Comparison of ENCODE assay signal across 20 cellular contexts in genomic region chr13:21973437-21974125, GRCh38.
DNase-seq lines count a peak whose midpoint lies in the region; ATAC-seq, FAIRE-seq and TF ChIP-seq lines count a peak whose summit lies in the region.
"Had no signal": no experiment of that assay in that cellular context is flagged by ENCODE, and none has a peak within 500 bp of the region (broad histone marks: within the 10 kb centered on the region; RNA-seq: fewer than 3 reads in every experiment).

No MANE protein-coding gene starts in this region.

- intact Hi-C loops in activated CD4-positive, alpha-beta T cell treated with anti-CD3 and anti-CD28 coated beads, Interleukin-2, amount 10 ng/mL, durations not matched to agents 24 days and 14 days (cut with micrococcal nuclease) = no loop called here
- intact Hi-C loops in K562 (cut with micrococcal nuclease) = no loop called here

- TF ChIP-seq POLR2A in K562 (conservative IDR thresholded peaks at IDR 0.05) = no peak

- no peak overlapping the region for H3K4me3 Mint-ChIP-seq in activated CD4-positive, alpha-beta T cell treated with anti-CD3 and anti-CD28 coated beads, Interleukin-2, amount 10 ng/mL, durations not matched to agents 24 days and 14 days
- H3K4me3 Mint-ChIP-seq in GM23338 (no peak overlapping the region), chondrocyte (ENCODE audit: unreplicated experiment) (no peak overlapping the region)
- H3K4me3 Mint-ChIP-seq: B cell, CD14-positive monocyte had no signal

- no peaks in the 10 kb centered on the region for H3K36me3 Mint-ChIP-seq in activated CD4-positive, alpha-beta T cell treated with anti-CD3 and anti-CD28 coated beads, Interleukin-2, amount 10 ng/mL, durations not matched to agents 24 days and 14 days (ENCODE audit: low read depth)
- H3K36me3 Mint-ChIP-seq in GM23338 (ENCODE audit: low read depth) = no peaks in the 10 kb centered on the region
- H3K36me3 Mint-ChIP-seq in chondrocyte (ENCODE audit: low read depth) = no peaks in the 10 kb centered on the region
- H3K36me3 Mint-ChIP-seq: CD14-positive monocyte had no signal

- TF ChIP-seq EP300 in K562 (IDR thresholded peaks at IDR 0.05; ENCODE audit: low read length) = no peak

- no peaks in the 10 kb centered on the region for H3K9me1 ChIP-seq in K562 (ENCODE audit: control insufficient read depth, insufficient read depth, low read length)

- no TSS peak for BruUV-seq in K562 (replicated peaks; lab: Mats Ljungman, UMichigan)

- 2% methylated on average over 12 of the region's 19 CpGs for WGBS in K562 (ENCODE audit: insufficient coverage, low coverage, missing lambda C conversion rate)

- no peaks in the 10 kb centered on the region for H3K9me2 ChIP-seq in GM23338 (ENCODE audit: insufficient read depth)

- no peaks in the 10 kb centered on the region for H3K9me3 ChIP-seq in DND-41 (ENCODE audit: insufficient read depth, low read length, severe bottlenecking)
- no peaks in the 10 kb centered on the region for H3K9me3 ChIP-seq in K562 (replicated peaks; ENCODE audit: control insufficient read depth, insufficient read depth, low read depth, low read length)
- H3K9me3 ChIP-seq: A549, MG63, SJCRH30 had no signal

- H3K4me2 ChIP-seq in DND-41 (ENCODE audit: insufficient read depth, low read length) (no peak overlapping the region), GM23338 (no peak overlapping the region), K562 (ENCODE audit: insufficient read depth, low read length) (no peak overlapping the region)
- H3K4me2 ChIP-seq: A549 had no signal

- H3K4me1 ChIP-seq in DND-41 (ENCODE audit: insufficient read depth, low read length) = no peaks in the 10 kb centered on the region
- H3K4me1 ChIP-seq in GM23338 (ENCODE audit: insufficient read depth) = no peaks in the 10 kb centered on the region
- no peaks in the 10 kb centered on the region; a peak in 1 of 5 replicates for H3K4me1 ChIP-seq in K562 (replicated peaks in 1 of 2; ENCODE audit: control insufficient read depth in 2 of 2, insufficient read depth in 2 of 2, low read length in 2 of 2)
- H3K4me1 ChIP-seq: A549, SJCRH30 had no signal

- no peaks in the 10 kb centered on the region for H3K27me3 Mint-ChIP-seq in activated CD4-positive, alpha-beta T cell treated with anti-CD3 and anti-CD28 coated beads, Interleukin-2, amount 10 ng/mL, durations not matched to agents 24 days and 14 days
- H3K27me3 Mint-ChIP-seq in GM23338 (ENCODE audit: insufficient read depth, low read depth, poor library complexity) (no peaks in the 10 kb centered on the region), chondrocyte (ENCODE audit: low read depth) (no peaks in the 10 kb centered on the region)
- H3K27me3 Mint-ChIP-seq: B cell had no signal

- H3K27me3 ChIP-seq in DND-41 (ENCODE audit: insufficient read depth, low read length, poor library complexity) = peaks cover 6% of the 10 kb centered on the region
- H3K27me3 ChIP-seq in GM23338 (ENCODE audit: insufficient read depth) = no peaks in the 10 kb centered on the region
- peaks cover 0 to 27% of the 10 kb centered on the region in 2 experiments; a peak in 2 of 5 replicates for H3K27me3 ChIP-seq in K562 (ENCODE audit: control insufficient read depth in 2 of 2, insufficient read depth in 2 of 2, low read length in 2 of 2)
- H3K27me3 ChIP-seq: MG63, SJCRH30 had no signal

- H2AFZ ChIP-seq in DND-41 (ENCODE audit: low read depth, low read length) (no peak overlapping the region), GM23338 (peak overlapping the region; percentile 78; the same call in 1 of the 2 replicates), K562 (ENCODE audit: low read depth, low read length) (no peak overlapping the region)
- H2AFZ ChIP-seq: GM23248 had no signal

- no peak overlapping the region for H3K27ac Mint-ChIP-seq in activated CD4-positive, alpha-beta T cell treated with anti-CD3 and anti-CD28 coated beads, Interleukin-2, amount 10 ng/mL, durations not matched to agents 24 days and 14 days
- H3K27ac Mint-ChIP-seq in GM23338 (no peak overlapping the region), chondrocyte (ENCODE audit: unreplicated experiment) (no peak overlapping the region)
- H3K27ac Mint-ChIP-seq: B cell had no signal

- no peaks in the 10 kb centered on the region for H3K79me2 ChIP-seq in DND-41 (ENCODE audit: insufficient read depth, low read length)
- no peaks in the 10 kb centered on the region for H3K79me2 ChIP-seq in GM23338 (replicated peaks; ENCODE audit: insufficient read depth)
- H3K79me2 ChIP-seq in K562 (ENCODE audit: control insufficient read depth, insufficient read depth, low read length) = no peaks in the 10 kb centered on the region

- H3F3A ChIP-seq in GM23338 (replicated peaks; ENCODE audit: low read depth) = no peaks in the 10 kb centered on the region

- no peak overlapping the region for H3K4me3 ChIP-seq in DND-41 (ENCODE audit: low read depth in 1 of 2, low read length in 2 of 2)
- H3K4me3 ChIP-seq in GM23338 = no peak overlapping the region
- H3K4me3 ChIP-seq in K562 = no peak overlapping the region
- H3K4me3 ChIP-seq: A549, GM23248, MG63, SJCRH30 had no signal

- CTCF ChIA-PET in K562 (lab: Yijun Ruan, JAX; ENCODE audit: low intra/inter-chr PET ratio) = no interaction called here

- TF ChIP-seq RAD21 in K562 (CRISPR knock-in tag; conservative IDR thresholded peaks at IDR 0.05 in 1 of 2, IDR thresholded peaks at IDR 0.05 in 1 of 2) = no peak

- H4K20me1 ChIP-seq in DND-41 (ENCODE audit: insufficient read depth, low read length) (no peaks in the 10 kb centered on the region; the same call in 1 of the 2 replicates), GM23338 (replicated peaks; ENCODE audit: insufficient read depth) (no peaks in the 10 kb centered on the region), K562 (replicated peaks; ENCODE audit: control insufficient read depth, insufficient read depth, low read length) (no peaks in the 10 kb centered on the region)

- ATAC-seq in DND-41 (ENCODE audit: insufficient read depth, low read depth) (0 out of 3 replicates have a peak, but pooled peaks have one; percentile 35), GM23338 (peak; percentile 75), K562 (0 out of 3 replicates have a peak, but pooled peaks have one; percentile 36), GM21515 (IDR thresholded peaks at IDR 0.05; ENCODE audit: unreplicated experiment) (no peak)
- ATAC-seq: A549 had no signal

- H3K4me1 Mint-ChIP-seq in activated CD4-positive, alpha-beta T cell treated with anti-CD3 and anti-CD28 coated beads, Interleukin-2, amount 10 ng/mL, durations not matched to agents 24 days and 14 days = no peaks in the 10 kb centered on the region
- H3K4me1 Mint-ChIP-seq in GM23338 = peaks cover 5% of the 10 kb centered on the region; the same call in 1 of the 3 replicates
- H3K4me1 Mint-ChIP-seq in chondrocyte (ENCODE audit: low read depth) = no peaks in the 10 kb centered on the region
- H3K4me1 Mint-ChIP-seq: B cell, CD14-positive monocyte had no signal

- no peak for FAIRE-seq in K562 (lab: Jason Lieb, UNC)
- FAIRE-seq: A549, RCC 7860 had no signal

- H3K9ac ChIP-seq in DND-41 (ENCODE audit: low read depth, low read length) (no peak overlapping the region), K562 (ENCODE audit: insufficient read depth in 1 of 2, low read depth in 2 of 2, low read length in 2 of 2) (no peak overlapping the region)
- H3K9ac ChIP-seq: GM23248 had no signal

- H3K36me3 ChIP-seq in DND-41 (ENCODE audit: insufficient read depth, low read length) = no peaks in the 10 kb centered on the region
- H3K36me3 ChIP-seq in GM23338 (ENCODE audit: insufficient read depth) = no peaks in the 10 kb centered on the region
- H3K36me3 ChIP-seq in K562 (ENCODE audit: control insufficient read depth, insufficient read depth, low read length) = no peaks in the 10 kb centered on the region
- H3K36me3 ChIP-seq: MG63, SJCRH30 had no signal

- in situ Hi-C loops in K562 (cut with MboI) = no loop called here

- peak; percentile 9 for DNase-seq in activated CD4-positive, alpha-beta T cell treated with anti-CD3 and anti-CD28 coated beads for 48 hours
- DNase-seq in activated CD4-positive, alpha-beta T cell treated with anti-CD3 and anti-CD28 coated beads, Interleukin-2, amount 10 ng/mL, durations not matched to agents 24 days and 14 days = no peak
- no peak for DNase-seq in DND-41
- peak; percentile 48 for DNase-seq in GM23338 (ENCODE audit: low spot score)
- DNase-seq in K562 (ENCODE audit: extremely low read depth in 1 of 4, low spot score in 3 of 4) = no peak
- no peak for DNase-seq in chondrocyte (ENCODE audit: low spot score)
- no peak for DNase-seq in stimulated activated naive CD4-positive, alpha-beta T cell (lab: John Stamatoyannopoulos, UW)
- DNase-seq: EL, GM23248, MG63, NCI-H1417, NCI-H1694 treated with DMSO at 0.1 percent for 48 hours, NCI-H2081 treated with DMSO at 0.1 percent for 48 hours, OCI-M1, SJCRH30 had no signal

- TF ChIP-seq CTCF in DND-41 (IDR thresholded peaks at IDR 0.05; ENCODE audit: borderline replicate concordance, extremely low read depth, low read length, poor library complexity, severe bottlenecking) = no peak
- peak in 1 of 2 experiments; percentile 32; a peak in 3 of 4 replicates for TF ChIP-seq CTCF in GM23338 (conservative IDR thresholded peaks at IDR 0.05; ENCODE audit: low read depth in 2 of 2)
- TF ChIP-seq CTCF in K562 (IDR thresholded peaks at IDR 0.05 in 2 of 3, conservative IDR thresholded peaks at IDR 0.05 in 1 of 3; ENCODE audit: insufficient read depth in 2 of 3, low read depth in 1 of 3, low read length in 3 of 3) = no peak
- TF ChIP-seq CTCF in chondrocyte (IDR thresholded peaks at IDR 0.05) = no peak

- no peaks in the 10 kb centered on the region for H3K9me3 Mint-ChIP-seq in activated CD4-positive, alpha-beta T cell treated with anti-CD3 and anti-CD28 coated beads, Interleukin-2, amount 10 ng/mL, durations not matched to agents 24 days and 14 days
- H3K9me3 Mint-ChIP-seq in GM23338 (no peaks in the 10 kb centered on the region), chondrocyte (ENCODE audit: low read depth) (no peaks in the 10 kb centered on the region)

- no peak overlapping the region for H3K27ac ChIP-seq in DND-41 (ENCODE audit: low read length)
- H3K27ac ChIP-seq in GM23338 (ENCODE audit: low read depth) = no peak overlapping the region
- no peak overlapping the region for H3K27ac ChIP-seq in K562 (ENCODE audit: extremely low read depth, low read depth, low read length)
- H3K27ac ChIP-seq: A549, GM23248, SJCRH30 had no signal

- POLR2A ChIA-PET in K562 (lab: Yijun Ruan, JAX) = no interaction called here

TF ChIP-seq in GM23338, 12 proteins besides CTCF, POLR2A, EP300 and RAD21 (continues in another document):
- TF ChIP-seq EZH2phosphoT487 (IDR thresholded peaks at IDR 0.05; ENCODE audit: unreplicated experiment) (no peak), EZH2 (IDR thresholded peaks at IDR 0.05; ENCODE audit: low read depth, unreplicated experiment) (no peak)

TF ChIP-seq in K562, 482 proteins besides CTCF, POLR2A, EP300 and RAD21:
- TF ChIP-seq BCOR (IDR thresholded peaks at IDR 0.05) (no peak), SRSF3 (IDR thresholded peaks at IDR 0.05; ENCODE audit: insufficient read depth, low read length) (no peak)

Comparison
In these comparisons a context has a peak if more than half of its experiments do, and no peak if none do; other contexts are left out.
1. DNase-seq: peak in activated CD4-positive, alpha-beta T cell treated with anti-CD3 and anti-CD28 coated beads for 48 hours (single experiment) and GM23338 (single experiment); none in activated CD4-positive, alpha-beta T cell treated with anti-CD3 and anti-CD28 coated beads, Interleukin-2, amount 10 ng/mL, durations not matched to agents 24 days and 14 days (single experiment), DND-41 (single experiment), K562 (0 of 4), chondrocyte (single experiment) and stimulated activated naive CD4-positive, alpha-beta T cell (0 of 6).